9 cellular contexts compared by ENCODE assay signal in genomic region chrX:80285131-80285773, GRCh38.
DNase-seq lines count a peak whose midpoint lies in the region; ATAC-seq and TF ChIP-seq lines count a peak whose summit lies in the region.
"Had no signal": no experiment of that assay in that cellular context is flagged by ENCODE, and none has a peak within 500 bp of the region (broad histone marks: within the 10 kb centered on the region; RNA-seq: fewer than 3 reads in every experiment).

No MANE protein-coding gene starts in this region.

- H3K9me3 Mint-ChIP-seq in osteocyte (ENCODE audit: unreplicated experiment) (peaks cover 3% of the 10 kb centered on the region), natural killer cell (no peaks in the 10 kb centered on the region)
- H3K9me3 Mint-ChIP-seq: CD4-positive, CD25-positive, alpha-beta regulatory T cell had no signal

- H3K9me3 ChIP-seq in adipocyte (ENCODE audit: control insufficient read depth, low read length) = peaks cover 4% of the 10 kb centered on the region

- H3K9ac ChIP-seq in adipocyte (ENCODE audit: low read length) = no peak overlapping the region

- ATAC-seq in HG03432 (IDR thresholded peaks at IDR 0.05; ENCODE audit: unreplicated experiment) (peak; percentile 72), natural killer cell (no peak)

- no peaks in the 10 kb centered on the region for H3K36me3 ChIP-seq in adipocyte (ENCODE audit: control insufficient read depth, insufficient read depth, low read length, severe bottlenecking)

- no peak overlapping the region for H3K27ac Mint-ChIP-seq in osteocyte (ENCODE audit: unreplicated experiment)
- no peak overlapping the region for H3K27ac Mint-ChIP-seq in natural killer cell
- H3K27ac Mint-ChIP-seq: CD4-positive, CD25-positive, alpha-beta regulatory T cell had no signal

- no peak overlapping the region for H3K4me3 ChIP-seq in adipocyte (ENCODE audit: low read length)

- DNase-seq in NCI-H345 (lab: John Stamatoyannopoulos, UW) = peak; percentile 23
- no peak for DNase-seq in NCI-H345 treated with DMSO at 0.1 percent for 48 hours (lab: John Stamatoyannopoulos, UW; ENCODE audit: unreplicated experiment)
- peak; percentile 1 for DNase-seq in adipocyte (ENCODE audit: low read depth)
- DNase-seq in osteocyte (ENCODE audit: extremely low spot score, unreplicated experiment) = no peak
- no peak for DNase-seq in NCI-H1092 (lab: John Stamatoyannopoulos, UW)
- no peak for DNase-seq in hippocampal formation (lab: John Stamatoyannopoulos, UW)
- DNase-seq in natural killer cell = no peak

- peak; percentile 22 for TF ChIP-seq CTCF in osteocyte (IDR thresholded peaks at IDR 0.05)
- TF ChIP-seq CTCF in natural killer cell (IDR thresholded peaks at IDR 0.05) = no peak

- H3K4me3 Mint-ChIP-seq in osteocyte (ENCODE audit: unreplicated experiment) (no peak overlapping the region), natural killer cell (no peak overlapping the region)
- H3K4me3 Mint-ChIP-seq: CD4-positive, CD25-positive, alpha-beta regulatory T cell had no signal

- no peaks in the 10 kb centered on the region for H3K27me3 Mint-ChIP-seq in osteocyte (ENCODE audit: unreplicated experiment)
- no peaks in the 10 kb centered on the region for H3K27me3 Mint-ChIP-seq in natural killer cell (ENCODE audit: low read depth in 2 of 2)
- H3K27me3 Mint-ChIP-seq: CD4-positive, CD25-positive, alpha-beta regulatory T cell had no signal

- no peaks in the 10 kb centered on the region for H3K4me1 ChIP-seq in adipocyte (ENCODE audit: control insufficient read depth, insufficient read depth, low read length)

- H3K36me3 Mint-ChIP-seq in osteocyte (ENCODE audit: unreplicated experiment) (no peaks in the 10 kb centered on the region), natural killer cell (no peaks in the 10 kb centered on the region)
- H3K36me3 Mint-ChIP-seq: CD4-positive, CD25-positive, alpha-beta regulatory T cell had no signal

- peaks cover 4% of the 10 kb centered on the region for H3K27me3 ChIP-seq in adipocyte (replicated peaks; ENCODE audit: control insufficient read depth, insufficient read depth, low read length)

- intact Hi-C loops in natural killer cell (cut with micrococcal nuclease) = no loop called here

- H3K4me1 Mint-ChIP-seq in osteocyte (ENCODE audit: unreplicated experiment) = no peaks in the 10 kb centered on the region
- no peaks in the 10 kb centered on the region for H3K4me1 Mint-ChIP-seq in natural killer cell
- H3K4me1 Mint-ChIP-seq: CD4-positive, CD25-positive, alpha-beta regulatory T cell had no signal

Comparison
In these comparisons a context has a peak if more than half of its experiments do, and no peak if none do; other contexts are left out.
1. DNase-seq: peak in NCI-H345 (single experiment) and adipocyte (single experiment); none in NCI-H345 treated with DMSO at 0.1 percent for 48 hours (single experiment), osteocyte (single experiment), NCI-H1092 (single experiment), hippocampal formation (0 of 2) and natural killer cell (single experiment).